ENCODE assay signal across 8 cellular contexts in genomic region chr3:25532763-25533162, GRCh38.
A peak's percentile ranks its signal among the peaks of the same experiment; 100 is the strongest.
DNase-seq lines count a peak whose midpoint lies in the region; ATAC-seq and TF ChIP-seq lines count a peak whose summit lies in the region.

No MANE protein-coding gene starts in this region.

- no peak overlapping the region for H3K4me3 ChIP-seq in DOHH2 (ENCODE audit: low read length)

- H3K4me2 ChIP-seq in DOHH2 (ENCODE audit: low read length): no peak overlapping the region

- no peaks in the 10 kb centered on the region for H3K36me3 Mint-ChIP-seq in activated naive CD4-positive, alpha-beta T cell treated with anti-CD3 and anti-CD28 coated beads for 36 hours (ENCODE audit: low read depth)
- H3K36me3 Mint-ChIP-seq in nephron (ENCODE audit: low read depth): peaks cover 63% of the 10 kb centered on the region

- intact Hi-C loops in activated naive CD4-positive, alpha-beta T cell treated with anti-CD3 and anti-CD28 coated beads for 36 hours (cut with micrococcal nuclease): loop anchor here (1.0 kb wide), 1 partner anchor 62 kb away; no protein-coding TSS in a partner anchor

- H3K9me2 ChIP-seq in DOHH2 (replicated peaks; ENCODE audit: control insufficient read depth, low read length): no peaks in the 10 kb centered on the region; the same call in 1 of the 2 replicates

- no peaks in the 10 kb centered on the region for H3F3A ChIP-seq in DOHH2 (ENCODE audit: control insufficient read depth, insufficient read depth)

- H3K9me3 Mint-ChIP-seq in activated naive CD4-positive, alpha-beta T cell treated with anti-CD3 and anti-CD28 coated beads for 36 hours: peaks cover 5% of the 10 kb centered on the region
- H3K9me3 Mint-ChIP-seq in nephron: peaks cover 6% of the 10 kb centered on the region

- no peaks in the 10 kb centered on the region for H3K4me1 ChIP-seq in DOHH2 (ENCODE audit: control insufficient read depth, low read length)

- TF ChIP-seq CTCF in DOHH2 (IDR thresholded peaks at IDR 0.05; ENCODE audit: low read depth, low read length, poor library complexity, severe bottlenecking) (peak; percentile 82), nephron (IDR thresholded peaks at IDR 0.05; ENCODE audit: unreplicated experiment in 3 of 3) (peak; percentile 43 to 61 (median 50))

- H3K36me3 ChIP-seq in DOHH2 (ENCODE audit: control insufficient read depth, low read length): no peaks in the 10 kb centered on the region

- no peaks in the 10 kb centered on the region for H3K4me1 Mint-ChIP-seq in activated naive CD4-positive, alpha-beta T cell treated with anti-CD3 and anti-CD28 coated beads for 36 hours (ENCODE audit: low read depth)
- H3K4me1 Mint-ChIP-seq in nephron: peaks cover 64% of the 10 kb centered on the region

- H3K79me2 ChIP-seq in DOHH2 (ENCODE audit: control insufficient read depth, low read length): no peaks in the 10 kb centered on the region

- H3K27me3 ChIP-seq in DOHH2 (ENCODE audit: control insufficient read depth, low read length): no peaks in the 10 kb centered on the region

- no peaks in the 10 kb centered on the region for H4K20me1 ChIP-seq in DOHH2 (ENCODE audit: control insufficient read depth, insufficient read depth, low read depth, low read length)

- CTCF ChIA-PET in activated naive CD4-positive, alpha-beta T cell treated with anti-CD3 and anti-CD28 coated beads for 36 hours (lab: Charles Lee): interaction anchor here (0.7 to 2.1 kb wide), 12 partner anchors 9 to 61 kb away, joined by 3 to 11 read pairs (median 4); no protein-coding TSS in a partner anchor

- no peak overlapping the region for H3K27ac Mint-ChIP-seq in activated naive CD4-positive, alpha-beta T cell treated with anti-CD3 and anti-CD28 coated beads for 36 hours
- H3K27ac Mint-ChIP-seq in nephron: peak overlapping the region in 2 of 3 experiments; percentile 35 to 73

- DNase-seq in activated naive CD4-positive, alpha-beta T cell treated with anti-CD3 and anti-CD28 coated beads for 36 hours: peak; percentile 63
- DNase-seq in hippocampal formation (lab: John Stamatoyannopoulos, UW): no peak
- DNase-seq in activated effector memory CD4-positive, alpha-beta T cell treated with Interleukin-2 at 50 U/mL for 16 hours: no peak

- H3K9me3 ChIP-seq in DOHH2 (ENCODE audit: control insufficient read depth, insufficient read depth, low read length): peaks cover 3% of the 10 kb centered on the region; the same call in 1 of the 2 replicates

- ATAC-seq in HG02981 (IDR thresholded peaks at IDR 0.05; ENCODE audit: unreplicated experiment): peak; percentile 47
- ATAC-seq in HG03045 (IDR thresholded peaks at IDR 0.05; ENCODE audit: unreplicated experiment): no peak
- no peak for ATAC-seq in HG03039 (IDR thresholded peaks at IDR 0.05; ENCODE audit: unreplicated experiment)

- peaks cover 7% of the 10 kb centered on the region for H3K27me3 Mint-ChIP-seq in activated naive CD4-positive, alpha-beta T cell treated with anti-CD3 and anti-CD28 coated beads for 36 hours (ENCODE audit: low read depth)
- H3K27me3 Mint-ChIP-seq in nephron (ENCODE audit: low read depth): no peaks in the 10 kb centered on the region

- no peak overlapping the region for H3K27ac ChIP-seq in DOHH2 (ENCODE audit: low read depth, low read length)

- no peak overlapping the region for H3K4me3 Mint-ChIP-seq in activated naive CD4-positive, alpha-beta T cell treated with anti-CD3 and anti-CD28 coated beads for 36 hours
- H3K4me3 Mint-ChIP-seq in nephron: no peak overlapping the region
